28 cellular contexts compared by ENCODE assay signal in the genomic region with DNA sequence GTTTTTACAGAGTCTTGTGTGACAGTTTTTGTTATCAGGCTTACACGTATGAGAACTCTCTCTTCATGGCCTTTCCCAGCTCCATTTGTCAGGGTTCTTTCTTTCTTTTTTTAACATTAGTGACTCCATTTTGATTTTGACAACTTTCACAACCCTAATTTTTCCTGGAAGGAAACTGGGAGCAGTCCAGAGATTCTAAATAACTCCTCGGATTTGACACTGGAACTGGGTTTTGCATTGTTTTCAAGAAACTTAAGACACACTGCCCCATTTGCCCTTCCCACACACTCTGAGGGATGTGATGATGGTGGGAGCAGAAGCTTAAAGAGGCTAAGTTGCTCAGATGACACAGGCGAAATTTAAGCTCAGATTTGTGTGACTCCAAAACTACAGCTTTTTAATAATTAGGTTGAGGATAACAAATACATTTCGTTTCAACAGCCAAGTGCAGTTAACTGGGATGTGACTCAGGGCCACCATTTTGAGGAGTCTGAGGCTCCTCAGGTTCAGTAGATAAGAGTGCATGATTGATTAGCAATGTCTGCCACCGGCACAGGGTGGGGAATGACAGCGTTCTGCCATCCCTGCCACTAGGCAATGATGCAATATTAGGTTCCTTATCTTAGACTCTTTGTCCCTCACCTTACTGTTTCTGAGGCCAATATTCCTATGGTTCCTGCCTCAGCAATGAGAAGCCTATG.
"Had no signal": no experiment of that assay in that cellular context is flagged by ENCODE, and none has a peak within 500 bp of the region (broad histone marks: within the 10 kb centered on the region; RNA-seq: fewer than 3 reads in every experiment).

No MANE protein-coding gene starts in this region.

- H3K27me3 ChIP-seq: cardiac muscle cell had no signal

- DNase-seq: activated CD4-positive, alpha-beta T cell treated with anti-CD3 and anti-CD28 coated beads for 48 hours; activated CD4-positive, alpha-beta T cell treated with anti-CD3 and anti-CD28 coated beads, Interleukin-2, amount 50 U/mL, for 48 hours; activated CD4-positive, CD25-positive, alpha-beta regulatory T cell treated with anti-CD3 and anti-CD28 coated beads, Interleukin-2, amount 50 U/mL, for 72 hours; activated CD8-positive, alpha-beta memory T cell treated with anti-CD3 and anti-CD28 coated beads for 24 hours; activated gamma-delta T cell; activated naive CD4-positive, alpha-beta T cell treated with anti-CD3 and anti-CD28 coated beads for 36 hours; activated T-cell treated with anti-CD3 and anti-CD28 coated beads, Interleukin-2, amount 50 U/mL, for 48 hours; amygdala; NCI-H1092 treated with DMSO at 0.1 percent for 48 hours; NCI-H1417 treated with DMSO at 0.1 percent for 48 hours; NCI-H1694; NCI-H2029; NCI-H2107; NCI-H2171 treated with DMSO at 0.1 percent for 48 hours; NCI-H226; NCI-H510A; NCI-H526 treated with DMSO at 0.1 percent for 48 hours; NCI-H82; NK-92 treated with Interleukin-12 subunit alpha and Interleukin-12 subunit beta, amount 100 ng/mL, for 24 hours; PC-3; SHP77 treated with DMSO at 0.1 percent for 48 hours had no signal

- FAIRE-seq: astrocyte had no signal

- H3K9ac ChIP-seq: KMS-11 had no signal

- H3K4me2 ChIP-seq: KMS-11 had no signal

- H3K4me1 Mint-ChIP-seq: activated T-helper 17 cell treated with anti-CD3 and anti-CD28 coated beads, Interleukin-2, amount 50 U/mL, for 72 hours had no signal

- H3K27me3 Mint-ChIP-seq: activated naive CD8-positive, alpha-beta T cell; activated T-helper 17 cell treated with anti-CD3 and anti-CD28 coated beads, Interleukin-2, amount 50 U/mL, for 72 hours; brain had no signal

- H3K27ac ChIP-seq: cardiac muscle cell, KMS-11 had no signal

- H3K4me3 ChIP-seq: cardiac muscle cell had no signal

- H3K36me3 ChIP-seq: cardiac muscle cell had no signal

- H3K36me3 Mint-ChIP-seq: brain had no signal

- H3K27ac Mint-ChIP-seq: activated naive CD4-positive, alpha-beta T cell treated with anti-CD3 and anti-CD28 coated beads for 36 hours; activated naive CD8-positive, alpha-beta T cell; activated T-helper 17 cell treated with anti-CD3 and anti-CD28 coated beads, Interleukin-2, amount 50 U/mL, for 72 hours; brain; T-helper 1 cell treated with Interleukin-12 subunit alpha and Interleukin-12 subunit beta and Interleukin-4 antibody, amounts not matched to agents 30 μg/mL and 1 μg/mL, for 36 hours had no signal

- H3K4me3 Mint-ChIP-seq: activated naive CD4-positive, alpha-beta T cell treated with anti-CD3 and anti-CD28 coated beads for 36 hours; activated naive CD8-positive, alpha-beta T cell; activated T-helper 17 cell treated with anti-CD3 and anti-CD28 coated beads, Interleukin-2, amount 50 U/mL, for 72 hours; brain; T-helper 1 cell treated with Interleukin-12 subunit alpha and Interleukin-12 subunit beta and Interleukin-4 antibody, amounts not matched to agents 30 μg/mL and 1 μg/mL, for 36 hours had no signal

- H3K9me3 Mint-ChIP-seq: activated T-helper 17 cell treated with anti-CD3 and anti-CD28 coated beads, Interleukin-2, amount 50 U/mL, for 72 hours had no signal

- ATAC-seq: activated T-helper 17 cell treated with anti-CD3 and anti-CD28 coated beads, Interleukin-2, amount 50 U/mL, for 72 hours; PC-3 had no signal
